ENCODE assay signal across 23 cellular contexts in genomic region chr1:21200767-21201166, GRCh38. TPM values are rescaled to one million over a fixed set of nuclear protein-coding genes. Genes with fewer than 3 reads are reported as not detected.
DNase-seq lines count a peak whose midpoint lies in the region; ATAC-seq and TF ChIP-seq lines count a peak whose summit lies in the region.
"Had no signal": no experiment of that assay in that cellular context is flagged by ENCODE, and none has a peak within 500 bp of the region (broad histone marks: within the 10 kb centered on the region; RNA-seq: fewer than 3 reads in every experiment).

No MANE protein-coding gene starts in this region.

- H3K27ac ChIP-seq in PC-3 (ENCODE audit: low read length) (no peak overlapping the region), brain microvascular endothelial cell (no peak overlapping the region)
- H3K27ac ChIP-seq: heart right ventricle, left lung, ovary had no signal

- no peaks in the 10 kb centered on the region for H3K79me2 ChIP-seq in PC-3 (ENCODE audit: low read length)

- no peak overlapping the region for H3K9ac ChIP-seq in PC-3 (ENCODE audit: low read length)

- H3K27me3 ChIP-seq in PC-3 (ENCODE audit: low read length) (no peaks in the 10 kb centered on the region), brain microvascular endothelial cell (replicated peaks) (no peaks in the 10 kb centered on the region)
- H3K27me3 ChIP-seq: left lung, ovary had no signal

- no peaks in the 10 kb centered on the region for H3F3A ChIP-seq in PC-3 (ENCODE audit: low read length, unreplicated experiment)

- H3K4me2 ChIP-seq in PC-3 (ENCODE audit: low read length), result no peak overlapping the region

- no peaks in the 10 kb centered on the region for H3K9me3 Mint-ChIP-seq in activated T-cell treated with anti-CD3 and anti-CD28 coated beads, Interleukin-2, amount 50 U/mL, for 24 hours
- H3K9me3 Mint-ChIP-seq: activated T-helper 1 cell treated with anti-CD3 and anti-CD28 coated beads, Interleukin-12 subunit alpha, Interleukin-12 subunit beta, Interleukin-2, Interleukin-4 antibody, amounts not matched to agents 30 ng/mL and 10 ng/mL and 1 ng/mL, durations not matched to agents 14 hours and 24 hours and 36 hours; effector memory CD8-positive, alpha-beta T cell; mesothelial cell of epicardium; natural killer cell treated with Interleukin-12 subunit alpha and Interleukin-12 subunit beta and Interleukin-15 and Interleukin-18, amount 100 ng/mL, for 72 hours had no signal

- CTCF ChIA-PET in PC-3 (lab: Charles Lee), result no interaction called here

- POLR2A ChIA-PET in PC-3 (lab: Charles Lee; ENCODE audit: unreplicated experiment), result no interaction called here

- H3K4me1 ChIP-seq in PC-3 (ENCODE audit: insufficient read depth, low read length), result no peaks in the 10 kb centered on the region
- H3K4me1 ChIP-seq: heart right ventricle, left lung had no signal

- H2AFZ ChIP-seq in PC-3 (ENCODE audit: low read length), result no peak overlapping the region

- H3K4me1 Mint-ChIP-seq in activated T-cell treated with anti-CD3 and anti-CD28 coated beads, Interleukin-2, amount 50 U/mL, for 24 hours (ENCODE audit: low read depth), result no peaks in the 10 kb centered on the region
- H3K4me1 Mint-ChIP-seq: mesothelial cell of epicardium had no signal

- no peak overlapping the region for H3K27ac Mint-ChIP-seq in activated T-cell treated with anti-CD3 and anti-CD28 coated beads, Interleukin-2, amount 50 U/mL, for 24 hours
- H3K27ac Mint-ChIP-seq: activated naive CD8-positive, alpha-beta T cell; activated T-helper 1 cell treated with anti-CD3 and anti-CD28 coated beads, Interleukin-12 subunit alpha, Interleukin-12 subunit beta, Interleukin-2, Interleukin-4 antibody, amounts not matched to agents 30 ng/mL and 10 ng/mL and 1 ng/mL, durations not matched to agents 14 hours and 24 hours and 36 hours; mesothelial cell of epicardium; natural killer cell treated with Interleukin-12 subunit alpha and Interleukin-12 subunit beta and Interleukin-15 and Interleukin-18, amount 100 ng/mL, for 72 hours had no signal

- no peak overlapping the region for H3K4me3 Mint-ChIP-seq in activated T-cell treated with anti-CD3 and anti-CD28 coated beads, Interleukin-2, amount 50 U/mL, for 24 hours
- H3K4me3 Mint-ChIP-seq: activated naive CD8-positive, alpha-beta T cell; activated T-helper 1 cell treated with anti-CD3 and anti-CD28 coated beads, Interleukin-12 subunit alpha, Interleukin-12 subunit beta, Interleukin-2, Interleukin-4 antibody, amounts not matched to agents 30 ng/mL and 10 ng/mL and 1 ng/mL, durations not matched to agents 14 hours and 24 hours and 36 hours; effector memory CD8-positive, alpha-beta T cell; mesothelial cell of epicardium; natural killer cell treated with Interleukin-12 subunit alpha and Interleukin-12 subunit beta and Interleukin-15 and Interleukin-18, amount 100 ng/mL, for 72 hours had no signal

- in situ Hi-C loops in brain microvascular endothelial cell (cut with HindIII; ENCODE audit: low pct_ligation_motif_present, low sequenced_read_pairs), result no loop called here

- H3K4me3 ChIP-seq in PC-3 (ENCODE audit: low read length) (no peak overlapping the region), brain microvascular endothelial cell (ENCODE audit: low read depth, low read length) (no peak overlapping the region)
- H3K4me3 ChIP-seq: heart right ventricle, left lung, ovary had no signal

- H3K36me3 ChIP-seq in PC-3 (ENCODE audit: low read depth, low read length), result no peaks in the 10 kb centered on the region
- no peaks in the 10 kb centered on the region for H3K36me3 ChIP-seq in brain microvascular endothelial cell (replicated peaks)
- H3K36me3 ChIP-seq: heart right ventricle, left lung, ovary had no signal

- H3K9me3 ChIP-seq in PC-3 (ENCODE audit: low read length), result no peaks in the 10 kb centered on the region
- H3K9me3 ChIP-seq: heart right ventricle, left lung, ovary had no signal

- no peaks in the 10 kb centered on the region for H3K9me2 ChIP-seq in PC-3 (replicated peaks; ENCODE audit: low read length)

- H3K36me3 Mint-ChIP-seq in activated T-cell treated with anti-CD3 and anti-CD28 coated beads, Interleukin-2, amount 50 U/mL, for 24 hours (ENCODE audit: low read depth), result no peaks in the 10 kb centered on the region
- H3K36me3 Mint-ChIP-seq: activated naive CD8-positive, alpha-beta T cell; mesothelial cell of epicardium; natural killer cell treated with Interleukin-12 subunit alpha and Interleukin-12 subunit beta and Interleukin-15 and Interleukin-18, amount 100 ng/mL, for 72 hours had no signal

- BruUV-seq in PC-3 (replicated peaks; lab: Mats Ljungman, UMichigan), result no TSS peak

- intact Hi-C loops in PC-3 (cut with micrococcal nuclease), result no loop called here

- peak; percentile 42 for DNase-seq in Daoy (ENCODE audit: low read depth)
- DNase-seq in PC-3, result peak; percentile 15
- peak; percentile 52 for DNase-seq in brain microvascular endothelial cell
- DNase-seq in iris pigment epithelial cell (ENCODE audit: low read depth), result peak; percentile 63
- no peak for DNase-seq in GOT3 (lab: John Stamatoyannopoulos, UW)
- no peak for DNase-seq in activated T-cell treated with anti-CD3 and anti-CD28 coated beads, Interleukin-2, amount 50 U/mL, for 24 hours
- DNase-seq: activated CD4-positive, alpha-beta T cell treated with anti-CD3 and anti-CD28 coated beads for 4 hours; C1 segment of cervical spinal cord; effector memory CD8-positive, alpha-beta T cell; heart right ventricle; left lung; NCI-H1092 treated with DMSO at 0.1 percent for 48 hours; NCI-H1930; ovary; SHP77; substantia nigra had no signal

- H4K20me1 ChIP-seq in PC-3 (ENCODE audit: low read length), result no peaks in the 10 kb centered on the region

- peaks cover 4% of the 10 kb centered on the region for H3K27me3 Mint-ChIP-seq in activated T-cell treated with anti-CD3 and anti-CD28 coated beads, Interleukin-2, amount 50 U/mL, for 24 hours
- H3K27me3 Mint-ChIP-seq: activated naive CD8-positive, alpha-beta T cell had no signal

- TF ChIP-seq CTCF in PC-3 (conservative IDR thresholded peaks at IDR 0.05; ENCODE audit: low read depth, low read length) (no peak), brain microvascular endothelial cell (IDR thresholded peaks at IDR 0.05; ENCODE audit: low read depth, low read length, missing control alignments) (no peak)

- no peak for ATAC-seq in PC-3
- ATAC-seq in HG02981 (IDR thresholded peaks at IDR 0.05; ENCODE audit: unreplicated experiment), result no peak
- no peak for ATAC-seq in HG03175 (IDR thresholded peaks at IDR 0.05; ENCODE audit: unreplicated experiment)
- ATAC-seq: effector memory CD8-positive, alpha-beta T cell; HCT116; heart right ventricle; left lung; natural killer cell treated with Interleukin-12 subunit alpha and Interleukin-12 subunit beta and Interleukin-15 and Interleukin-18, amount 100 ng/mL, for 72 hours had no signal

RNA-seq across cellular contexts. Expression of gene EIF4G3, which starts 24.1 kb away (rescaled TPM):
- 31.3 and 33.9 TPM in 2 replicates for total RNA-seq in Daoy (2014; rRNA removed; shearing (Covaris generic))
- total RNA-seq in PC-3 (2014; rRNA removed), result 16.9 and 25.0 TPM in 2 replicates

Comparison
In these comparisons a context has a peak if more than half of its experiments do, and no peak if none do; other contexts are left out.
1. DNase-seq: peak in Daoy (single experiment), PC-3 (single experiment), brain microvascular endothelial cell (single experiment) and iris pigment epithelial cell (single experiment); none in GOT3 (single experiment) and activated T-cell treated with anti-CD3 and anti-CD28 coated beads, Interleukin-2, amount 50 U/mL, for 24 hours (single experiment).